In genomic region chr11:6475936-6476335, GRCh38 we compare ENCODE assay signal across 15 cellular contexts. TPM values are rescaled to one million over a fixed set of nuclear protein-coding genes. Genes with fewer than 3 reads are reported as not detected.
DNase-seq lines count a peak whose midpoint lies in the region; ATAC-seq and TF ChIP-seq lines count a peak whose summit lies in the region.
"Had no signal": no experiment of that assay in that cellular context is flagged by ENCODE, and none has a peak within 500 bp of the region (broad histone marks: within the 10 kb centered on the region; RNA-seq: fewer than 3 reads in every experiment).

No MANE protein-coding gene starts in this region.

- H3K9me3 ChIP-seq in CD4-positive, alpha-beta memory T cell (ENCODE audit: control insufficient read depth in 1 of 2, low read length in 2 of 2) = no peaks in the 10 kb centered on the region
- H3K9me3 ChIP-seq: adrenal gland, ovary, thoracic aorta had no signal

- H3K36me3 Mint-ChIP-seq in CD4-positive, alpha-beta memory T cell = peaks cover 6 to 27% of the 10 kb centered on the region in 2 donors
- peaks cover 32% of the 10 kb centered on the region for H3K36me3 Mint-ChIP-seq in HFFc6 (ENCODE audit: low read depth)

- ATAC-seq in left colon = peak; percentile 2
- ATAC-seq in HG03135 (IDR thresholded peaks at IDR 0.05; ENCODE audit: unreplicated experiment) = no peak
- ATAC-seq in GM19035 (IDR thresholded peaks at IDR 0.05; ENCODE audit: unreplicated experiment) = no peak
- ATAC-seq: Panc1 had no signal

- H3K9me3 Mint-ChIP-seq in CD4-positive, alpha-beta memory T cell = no peaks in the 10 kb centered on the region
- no peaks in the 10 kb centered on the region for H3K9me3 Mint-ChIP-seq in HFFc6
- H3K9me3 Mint-ChIP-seq: activated CD4-positive, alpha-beta T cell treated with anti-CD3 and anti-CD28 coated beads, Interleukin-2, amount 10 ng/mL, durations not matched to agents 7 days and 5 days had no signal

- no peak for DNase-seq in CD4-positive, alpha-beta memory T cell
- DNase-seq in HFFc6 (no peak), SK-MEL-5 (ENCODE audit: low read depth, low spot score) (peak; percentile 22), left colon (no peak), amygdala (lab: John Stamatoyannopoulos, UW) (no peak), DMS79 (lab: John Stamatoyannopoulos, UW) (no peak)
- DNase-seq: activated CD4-positive, alpha-beta T cell treated with anti-CD3 and anti-CD28 coated beads, Interleukin-2, amount 10 ng/mL, durations not matched to agents 7 days and 5 days; NCI-H1105; stimulated activated CD4-positive, alpha-beta T cell treated with anti-CD3 and anti-CD28 coated beads, Interleukin-4, amount 100 ng/mL, for 4 hours had no signal

- peaks cover 20 to 51% (median 33%) of the 10 kb centered on the region in 4 donors for H3K4me1 Mint-ChIP-seq in CD4-positive, alpha-beta memory T cell
- H3K4me1 Mint-ChIP-seq in HFFc6 (ENCODE audit: low read depth) = peaks cover 62% of the 10 kb centered on the region

- POLR2A ChIA-PET in CD4-positive, alpha-beta memory T cell (lab: Charles Lee; ENCODE audit: partially characterized antibody) = interaction anchor here (1.1 kb wide), 1 partner anchor 270 kb away, joined by 3 read pairs; no protein-coding TSS in a partner anchor

- no peak overlapping the region for H3K4me3 ChIP-seq in CD4-positive, alpha-beta memory T cell (ENCODE audit: low read length in 2 of 2)
- H3K4me3 ChIP-seq: adrenal gland, ovary, thoracic aorta had no signal

- intact Hi-C loops in CD4-positive, alpha-beta memory T cell (cut with micrococcal nuclease) = no loop called here
- intact Hi-C loops in left colon (cut with DNase I, micrococcal nuclease) = no loop called here

- in situ Hi-C loops in SK-MEL-5 (cut with HindIII; ENCODE audit: low pct_unique_long_range_greater_than_20kb, low sequenced_read_pairs) = no loop called here

- H3K4me3 Mint-ChIP-seq in CD4-positive, alpha-beta memory T cell = peak overlapping the region in 3 of 8 donors; percentile 13 to 19 (median 17)
- H3K4me3 Mint-ChIP-seq in HFFc6 = no peak overlapping the region
- H3K4me3 Mint-ChIP-seq: activated CD4-positive, alpha-beta T cell treated with anti-CD3 and anti-CD28 coated beads, Interleukin-2, amount 10 ng/mL, durations not matched to agents 7 days and 5 days had no signal

- H3K36me3 ChIP-seq in CD4-positive, alpha-beta memory T cell (ENCODE audit: insufficient read depth, low read length) = peaks cover 22% of the 10 kb centered on the region
- H3K36me3 ChIP-seq: ovary had no signal

- peaks cover 36% of the 10 kb centered on the region for H3K4me1 ChIP-seq in CD4-positive, alpha-beta memory T cell (ENCODE audit: insufficient read depth, low read length)

- TF ChIP-seq CTCF in HFFc6 (IDR thresholded peaks at IDR 0.05) = peak; percentile 20; the same call in 1 of the 2 replicates

- no peaks in the 10 kb centered on the region for H3K27me3 ChIP-seq in CD4-positive, alpha-beta memory T cell (ENCODE audit: insufficient read depth, low read length)
- H3K27me3 ChIP-seq: adrenal gland, ovary had no signal

- no peaks in the 10 kb centered on the region for H3K27me3 Mint-ChIP-seq in CD4-positive, alpha-beta memory T cell
- H3K27me3 Mint-ChIP-seq in HFFc6 (ENCODE audit: insufficient read depth) = peaks cover 12% of the 10 kb centered on the region

- H3K27ac ChIP-seq in CD4-positive, alpha-beta memory T cell (ENCODE audit: low read depth, low read length) = no peak overlapping the region
- H3K27ac ChIP-seq: ovary had no signal

- CTCF ChIA-PET in CD4-positive, alpha-beta memory T cell (lab: Charles Lee; ENCODE audit: partially characterized antibody) = interaction anchor here (0.9 to 2.6 kb wide), 3 partner anchors 32 to 97 kb away, joined by 3 to 14 read pairs (median 5); no protein-coding TSS in a partner anchor

- H3K27ac Mint-ChIP-seq in CD4-positive, alpha-beta memory T cell = peak overlapping the region in 4 of 7 donors; percentile 85 to 88 (median 86)
- H3K27ac Mint-ChIP-seq in HFFc6 = peak overlapping the region; percentile 97
- H3K27ac Mint-ChIP-seq: activated CD4-positive, alpha-beta T cell treated with anti-CD3 and anti-CD28 coated beads, Interleukin-2, amount 10 ng/mL, durations not matched to agents 7 days and 5 days had no signal

RNA-seq across cellular contexts. Expression of gene TRIM3, which starts 2.2 kb away (rescaled TPM):
- total RNA-seq in CD4-positive, alpha-beta memory T cell = 10 to 100 TPM; 22.9 to 23.1 TPM
- polyA plus RNA-seq in CD4-positive, alpha-beta memory T cell = 1 to 10 TPM; 1.2 to 3.5 TPM
- total RNA-seq in HFFc6 (2021; fragmentation: NEBNext Ultra II Directional; extraction: Animal tissue kit (Norgen Biotek cat#: 25700)) = 10 to 100 TPM; 14.3 to 19.1 (median 17.4) TPM
- 11.7 and 12.8 TPM in 2 replicates for total RNA-seq in SK-MEL-5 (2014; rRNA removed; shearing (Covaris generic))
- 14.4 and 15.4 TPM in 2 replicates for polyA plus RNA-seq in SK-MEL-5 (2015; cell fraction: cytosol; rRNA removed)
- 178 and 188 TPM in 2 replicates for polyA plus RNA-seq in SK-MEL-5 (2015; cell fraction: nucleus; rRNA removed)
- 10 to 100 TPM; 37.6 to 49.3 TPM for total RNA-seq in left colon

RNA-seq across cellular contexts. Expression of gene ARFIP2, which starts 5.2 kb away (rescaled TPM):
- total RNA-seq in CD4-positive, alpha-beta memory T cell = 10 to 100 TPM; 53.9 to 56.9 TPM
- 10 to 100 TPM; 34.1 to 35.8 TPM for polyA plus RNA-seq in CD4-positive, alpha-beta memory T cell
- total RNA-seq in HFFc6 (2021; fragmentation: NEBNext Ultra II Directional; extraction: Animal tissue kit (Norgen Biotek cat#: 25700)) = 10 to 100 TPM; 60.9 to 72.4 (median 67.7) TPM
- 61.2 and 66.8 TPM in 2 replicates for total RNA-seq in SK-MEL-5 (2014; rRNA removed; shearing (Covaris generic))
- polyA plus RNA-seq in SK-MEL-5 (2015; cell fraction: cytosol; rRNA removed) = 58.1 and 63.1 TPM in 2 replicates
- polyA plus RNA-seq in SK-MEL-5 (2015; cell fraction: nucleus; rRNA removed) = 243 and 262 TPM in 2 replicates
- 10 to 100 TPM; 70.2 to 85.6 TPM for total RNA-seq in left colon

RNA-seq across cellular contexts. Expression of gene TIMM10B, which starts 5.4 kb away (rescaled TPM):
- total RNA-seq in CD4-positive, alpha-beta memory T cell = 10 to 100 TPM; 54.7 to 60.3 TPM
- 10 to 100 TPM; 29.9 to 32.4 TPM for polyA plus RNA-seq in CD4-positive, alpha-beta memory T cell
- total RNA-seq in HFFc6 (2021; fragmentation: NEBNext Ultra II Directional; extraction: Animal tissue kit (Norgen Biotek cat#: 25700)) = 10 to 100 TPM; 29.0 to 39.3 (median 31.0) TPM
- total RNA-seq in SK-MEL-5 (2014; rRNA removed; shearing (Covaris generic)) = 61.3 and 68.5 TPM in 2 replicates
- polyA plus RNA-seq in SK-MEL-5 (2015; cell fraction: cytosol; rRNA removed) = 47.9 and 48.7 TPM in 2 replicates
- 53.6 and 54.9 TPM in 2 replicates for polyA plus RNA-seq in SK-MEL-5 (2015; cell fraction: nucleus; rRNA removed)
- total RNA-seq in left colon = 10 to 100 TPM; 47.8 to 48.6 TPM

RNA-seq across cellular contexts. Expression of gene DNHD1, which starts 21.1 kb away (rescaled TPM):
- total RNA-seq in CD4-positive, alpha-beta memory T cell = 10 to 100 TPM; 45.9 to 54.0 TPM
- 1 to 10 TPM; 1.2 to 1.4 TPM for polyA plus RNA-seq in CD4-positive, alpha-beta memory T cell
- 1 to 10 TPM; 1.4 to 2.3 (median 1.6) TPM for total RNA-seq in HFFc6 (2021; fragmentation: NEBNext Ultra II Directional; extraction: Animal tissue kit (Norgen Biotek cat#: 25700))
- total RNA-seq in SK-MEL-5 (2014; rRNA removed; shearing (Covaris generic)) = 1.5 and 2.8 TPM in 2 replicates
- 0.43 and 1.1 TPM in 2 replicates for polyA plus RNA-seq in SK-MEL-5 (2015; cell fraction: cytosol; rRNA removed)
- polyA plus RNA-seq in SK-MEL-5 (2015; cell fraction: nucleus; rRNA removed) = 38.2 and 44.7 TPM in 2 replicates
- 10 to 100 TPM; 11.8 to 18.9 TPM for total RNA-seq in left colon

RNA-seq across cellular contexts. Expression of gene HPX, which starts 35.1 kb away (rescaled TPM):
- 1 to 10 TPM in 1 of 2 experiments, under 1 TPM in 1; 0.83 to 1.3 TPM for total RNA-seq in CD4-positive, alpha-beta memory T cell
- polyA plus RNA-seq in CD4-positive, alpha-beta memory T cell = not detected
- total RNA-seq in HFFc6 (2021; fragmentation: NEBNext Ultra II Directional; extraction: Animal tissue kit (Norgen Biotek cat#: 25700)) = under 1 TPM; 0.29 to 0.76 (median 0.55) TPM
- total RNA-seq in SK-MEL-5 (2014; rRNA removed; shearing (Covaris generic)) = 0.35 TPM in 1 of 2 replicates, not detected in the other
- 0.62 TPM in 1 of 2 replicates, not detected in the other for polyA plus RNA-seq in SK-MEL-5 (2015; cell fraction: cytosol; rRNA removed)
- 4.3 TPM in 2 replicates for polyA plus RNA-seq in SK-MEL-5 (2015; cell fraction: nucleus; rRNA removed)
- total RNA-seq in left colon = 1 to 10 TPM; 2.4 to 2.5 TPM
